In the genomic region with DNA sequence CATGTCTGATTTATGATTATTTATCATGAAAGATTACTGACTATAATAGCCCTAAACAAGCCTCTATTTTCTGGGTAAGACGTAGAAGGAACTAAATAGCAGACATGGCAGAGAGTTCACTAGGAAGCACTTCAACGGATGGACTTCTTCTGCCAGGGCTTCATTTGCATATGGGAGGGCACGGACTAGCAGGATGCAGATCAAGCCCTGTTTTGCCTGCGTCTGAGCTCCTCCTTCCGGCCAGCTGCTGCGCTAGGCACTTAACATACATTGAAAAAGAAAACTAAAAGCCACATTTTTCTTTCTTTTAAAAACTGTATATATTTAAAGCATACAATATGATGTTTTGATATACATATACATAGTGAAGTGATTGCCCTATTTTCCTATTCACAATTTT, we compare ENCODE assay signal across 8 cellular contexts.
A peak's percentile ranks its signal among the peaks of the same experiment; 100 is the strongest.
DNase-seq lines count a peak whose midpoint lies in the region; ATAC-seq, FAIRE-seq and TF ChIP-seq lines count a peak whose summit lies in the region.

No MANE protein-coding gene starts in this region.

- H3K4me2 ChIP-seq in K562 (ENCODE audit: insufficient read depth, low read length) = no peak overlapping the region

- no peaks in the 10 kb centered on the region for H3K9me1 ChIP-seq in K562 (ENCODE audit: control insufficient read depth, insufficient read depth, low read length)

- H3K9me3 ChIP-seq in K562 (replicated peaks; ENCODE audit: control insufficient read depth, insufficient read depth, low read depth, low read length) (no peaks in the 10 kb centered on the region), liver (ENCODE audit: control insufficient read depth in 4 of 4, low read length in 3 of 4) (no peaks in the 10 kb centered on the region), ascending aorta (no peaks in the 10 kb centered on the region)

- H3K4me1 ChIP-seq in K562 (replicated peaks in 1 of 2; ENCODE audit: control insufficient read depth in 2 of 2, insufficient read depth in 2 of 2, low read length in 2 of 2) = no peaks in the 10 kb centered on the region
- no peaks in the 10 kb centered on the region for H3K4me1 ChIP-seq in liver (ENCODE audit: control insufficient read depth in 4 of 4, insufficient read depth in 4 of 4, low read length in 3 of 4)
- H3K4me1 ChIP-seq in ascending aorta = no peaks in the 10 kb centered on the region

- H3K36me3 ChIP-seq in K562 (ENCODE audit: control insufficient read depth, insufficient read depth, low read length) = no peaks in the 10 kb centered on the region
- H3K36me3 ChIP-seq in liver (ENCODE audit: control insufficient read depth in 4 of 4, insufficient read depth in 3 of 4, low read depth in 1 of 4, low read length in 3 of 4) = no peaks in the 10 kb centered on the region
- no peaks in the 10 kb centered on the region for H3K36me3 ChIP-seq in ascending aorta

- H3K79me2 ChIP-seq in K562 (ENCODE audit: control insufficient read depth, insufficient read depth, low read length) = no peaks in the 10 kb centered on the region

- H3K9ac ChIP-seq in K562 (ENCODE audit: insufficient read depth in 1 of 2, low read depth in 2 of 2, low read length in 2 of 2) (no peak overlapping the region), liver (ENCODE audit: low read depth in 1 of 2, low read length in 2 of 2) (no peak overlapping the region)

- TF ChIP-seq POLR2A in K562 (conservative IDR thresholded peaks at IDR 0.05) = no peak

- POLR2A ChIA-PET in K562 (lab: Yijun Ruan, JAX) = no interaction called here

- intact Hi-C loops in K562 (cut with micrococcal nuclease) = no loop called here
- intact Hi-C loops in ascending aorta (cut with DNase I) = no loop called here

- peak; percentile 73 to 83 for TF ChIP-seq RAD21 in K562 (CRISPR knock-in tag; conservative IDR thresholded peaks at IDR 0.05 in 1 of 2, IDR thresholded peaks at IDR 0.05 in 1 of 2)
- peak; percentile 10 to 17 for TF ChIP-seq RAD21 in liver (IDR thresholded peaks at IDR 0.05)

- in situ Hi-C loops in K562 (cut with MboI) = no loop called here

- FAIRE-seq in K562 (lab: Jason Lieb, UNC) (no peak), GM19239 (lab: Jason Lieb, UNC) (no peak)

- H3K27me3 ChIP-seq in K562 (ENCODE audit: control insufficient read depth in 2 of 2, insufficient read depth in 2 of 2, low read length in 2 of 2) (no peaks in the 10 kb centered on the region), liver (ENCODE audit: control insufficient read depth in 4 of 4, insufficient read depth in 4 of 4, low read length in 3 of 4) (no peaks in the 10 kb centered on the region), ascending aorta (no peaks in the 10 kb centered on the region)

- DNase-seq in GM12865 (ENCODE audit: low read depth) (peak; percentile 58), NCI-H2171 (lab: John Stamatoyannopoulos, UW) (peak; percentile 7), K562 (ENCODE audit: extremely low read depth in 1 of 4, low spot score in 3 of 4) (peak in 1 of 4 experiments; percentile 1), GM19239 (ENCODE audit: insufficient read length, low spot score) (no peak), DMS79 (lab: John Stamatoyannopoulos, UW) (no peak), ascending aorta (ENCODE audit: low spot score in 2 of 2) (no peak)

- no peak overlapping the region for H3K4me3 ChIP-seq in GM12865 (ENCODE audit: low read depth, low read length)
- H3K4me3 ChIP-seq in K562 = no peak overlapping the region
- H3K4me3 ChIP-seq in liver (ENCODE audit: low read depth in 1 of 3, low read length in 3 of 3) = no peak overlapping the region
- H3K4me3 ChIP-seq in ascending aorta = no peak overlapping the region

- no peak overlapping the region for H2AFZ ChIP-seq in K562 (ENCODE audit: low read depth, low read length)

- CTCF ChIA-PET in K562 (lab: Yijun Ruan, JAX; ENCODE audit: low intra/inter-chr PET ratio) = no interaction called here

- no TSS peak for BruUV-seq in K562 (replicated peaks; lab: Mats Ljungman, UMichigan)

- TF ChIP-seq CTCF in GM12865 (IDR thresholded peaks at IDR 0.05; ENCODE audit: insufficient read depth, low read depth, low read length, missing control alignments) (no peak), K562 (IDR thresholded peaks at IDR 0.05 in 2 of 3, conservative IDR thresholded peaks at IDR 0.05 in 1 of 3; ENCODE audit: insufficient read depth in 2 of 3, low read depth in 1 of 3, low read length in 3 of 3) (peak in 1 of 3 experiments; percentile 30; a peak in 2 of 6 replicates), liver (IDR thresholded peaks at IDR 0.05; ENCODE audit: low read depth, low read length, missing input control) (no peak), ascending aorta (IDR thresholded peaks at IDR 0.05) (no peak)

- no peak overlapping the region for H3K27ac ChIP-seq in K562 (ENCODE audit: extremely low read depth, low read depth, low read length)
- no peak overlapping the region for H3K27ac ChIP-seq in liver (ENCODE audit: low read depth in 1 of 2, low read length in 2 of 2)
- H3K27ac ChIP-seq in ascending aorta = no peak overlapping the region

- no peak for TF ChIP-seq EP300 in K562 (IDR thresholded peaks at IDR 0.05; ENCODE audit: low read length)

- peak; percentile 86 for ATAC-seq in HG02571 (IDR thresholded peaks at IDR 0.05; ENCODE audit: unreplicated experiment)
- ATAC-seq in K562 = no peak

- 0% methylated on average over 5 of the region's 6 CpGs for WGBS in K562 (ENCODE audit: insufficient coverage, low coverage, missing lambda C conversion rate)
- WGBS in liver = 13% methylated on average over 6 of the region's 6 CpGs

- H4K20me1 ChIP-seq in K562 (replicated peaks; ENCODE audit: control insufficient read depth, insufficient read depth, low read length) = no peaks in the 10 kb centered on the region

TF ChIP-seq in K562, 482 proteins besides CTCF, POLR2A, EP300 and RAD21:
- TF ChIP-seq ADNP (tag; IDR thresholded peaks at IDR 0.05) (no peak), PPARD (CRISPR knock-in tag; IDR thresholded peaks at IDR 0.05) (no peak), RBM39 (optimal IDR thresholded peaks at IDR 0.05; ENCODE audit: low read depth, low read length) (no peak), KLF13 (tag; IDR thresholded peaks at IDR 0.05; ENCODE audit: borderline replicate concordance, low read depth) (no peak)
- TF ChIP-seq, protein P1, sequence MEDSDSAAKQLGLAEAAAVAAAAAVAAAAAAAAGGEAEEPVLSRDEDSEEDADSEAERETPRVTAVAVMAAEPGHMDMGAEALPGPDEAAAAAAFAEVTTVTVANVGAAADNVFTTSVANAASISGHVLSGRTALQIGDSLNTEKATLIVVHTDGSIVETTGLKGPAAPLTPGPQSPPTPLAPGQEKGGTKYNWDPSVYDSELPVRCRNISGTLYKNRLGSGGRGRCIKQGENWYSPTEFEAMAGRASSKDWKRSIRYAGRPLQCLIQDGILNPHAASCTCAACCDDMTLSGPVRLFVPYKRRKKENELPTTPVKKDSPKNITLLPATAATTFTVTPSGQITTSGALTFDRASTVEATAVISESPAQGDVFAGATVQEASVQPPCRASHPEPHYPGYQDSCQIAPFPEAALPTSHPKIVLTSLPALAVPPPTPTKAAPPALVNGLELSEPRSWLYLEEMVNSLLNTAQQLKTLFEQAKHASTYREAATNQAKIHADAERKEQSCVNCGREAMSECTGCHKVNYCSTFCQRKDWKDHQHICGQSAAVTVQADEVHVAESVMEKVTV (CRISPR knock-in tag; IDR thresholded peaks at IDR 0.05) = peak; percentile 67

TF ChIP-seq in liver, 16 proteins besides CTCF, POLR2A, EP300 and RAD21:
- TF ChIP-seq HNF4A (conservative IDR thresholded peaks at IDR 0.05) (no peak), YY1 (IDR thresholded peaks at IDR 0.05) (no peak), RXRA (IDR thresholded peaks at IDR 0.05) (no peak), FOXA1 (IDR thresholded peaks at IDR 0.05) (no peak)
- TF ChIP-seq, protein P2, sequence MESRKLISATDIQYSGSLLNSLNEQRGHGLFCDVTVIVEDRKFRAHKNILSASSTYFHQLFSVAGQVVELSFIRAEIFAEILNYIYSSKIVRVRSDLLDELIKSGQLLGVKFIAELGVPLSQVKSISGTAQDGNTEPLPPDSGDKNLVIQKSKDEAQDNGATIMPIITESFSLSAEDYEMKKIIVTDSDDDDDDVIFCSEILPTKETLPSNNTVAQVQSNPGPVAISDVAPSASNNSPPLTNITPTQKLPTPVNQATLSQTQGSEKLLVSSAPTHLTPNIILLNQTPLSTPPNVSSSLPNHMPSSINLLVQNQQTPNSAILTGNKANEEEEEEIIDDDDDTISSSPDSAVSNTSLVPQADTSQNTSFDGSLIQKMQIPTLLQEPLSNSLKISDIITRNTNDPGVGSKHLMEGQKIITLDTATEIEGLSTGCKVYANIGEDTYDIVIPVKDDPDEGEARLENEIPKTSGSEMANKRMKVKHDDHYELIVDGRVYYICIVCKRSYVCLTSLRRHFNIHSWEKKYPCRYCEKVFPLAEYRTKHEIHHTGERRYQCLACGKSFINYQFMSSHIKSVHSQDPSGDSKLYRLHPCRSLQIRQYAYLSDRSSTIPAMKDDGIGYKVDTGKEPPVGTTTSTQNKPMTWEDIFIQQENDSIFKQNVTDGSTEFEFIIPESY (IDR thresholded peaks at IDR 0.05) = no peak
TF ChIP-seq in liver: peak in this region for 0.

Comparison
In these comparisons a context has a peak if more than half of its experiments do, and no peak if none do; other contexts are left out.
1. DNase-seq: peak in GM12865 (single experiment) and NCI-H2171 (single experiment); none in GM19239 (single experiment), DMS79 (single experiment) and ascending aorta (0 of 2).